In the genomic region with DNA sequence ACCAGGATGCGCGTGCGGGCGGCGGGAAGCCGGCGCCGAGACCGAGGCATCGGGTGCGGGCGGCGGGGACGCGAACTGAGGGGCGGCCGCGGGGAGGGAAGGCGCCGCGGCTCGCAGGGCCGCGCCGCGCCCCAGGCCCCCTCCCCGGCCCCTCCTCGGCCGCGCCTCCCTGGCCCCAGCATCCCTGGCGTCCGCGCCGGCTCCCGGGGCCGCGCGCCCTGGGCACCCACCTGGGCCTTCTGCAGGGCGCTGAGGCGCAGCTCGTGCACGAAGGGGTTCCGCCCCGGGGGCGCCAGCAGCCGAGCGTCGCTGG, we compare ENCODE assay signal across 8 cellular contexts. TPM values are rescaled to one million over a fixed set of nuclear protein-coding genes. Genes with fewer than 3 reads are reported as not detected.
A peak's percentile ranks its signal among the peaks of the same experiment; 100 is the strongest.
DNase-seq lines count a peak whose midpoint lies in the region; ATAC-seq and TF ChIP-seq lines count a peak whose summit lies in the region.

No MANE protein-coding gene starts in this region.

- peak overlapping the region; percentile 81 for H3K4me3 Mint-ChIP-seq in activated T-helper 17 cell treated with anti-CD3 and anti-CD28 coated beads, Interleukin-2, amount 50 U/mL, for 72 hours

- no peaks in the 10 kb centered on the region for H3K27me3 ChIP-seq in BE2C
- H3K27me3 ChIP-seq in tibial artery, result no peaks in the 10 kb centered on the region

- H3K27me3 Mint-ChIP-seq in activated T-helper 17 cell treated with anti-CD3 and anti-CD28 coated beads, Interleukin-2, amount 50 U/mL, for 72 hours, result no peaks in the 10 kb centered on the region

- H3K9me3 ChIP-seq in BE2C (no peaks in the 10 kb centered on the region), iPS-18c (ENCODE audit: control insufficient read depth, insufficient read depth, low read length) (peaks cover 3% of the 10 kb centered on the region), tibial artery (no peaks in the 10 kb centered on the region)

- no peak for DNase-seq in BE2C
- DNase-seq in GM19238 (ENCODE audit: insufficient read length, low spot score), result peak; percentile 54
- peak in 1 of 2 donors; percentile 18 for DNase-seq in tibial artery
- no peak for DNase-seq in COLO829 (ENCODE audit: low spot score)
- no peak for DNase-seq in A172 (ENCODE audit: low spot score)

- peak overlapping the region; percentile 90 to 91 for H3K27ac ChIP-seq in tibial artery

- TF ChIP-seq CTCF in BE2C (IDR thresholded peaks at IDR 0.05; ENCODE audit: low read depth, low read length) (no peak), tibial artery (IDR thresholded peaks at IDR 0.05) (no peak)

- no peaks in the 10 kb centered on the region for H3K9me3 Mint-ChIP-seq in activated T-helper 17 cell treated with anti-CD3 and anti-CD28 coated beads, Interleukin-2, amount 50 U/mL, for 72 hours

- H3K4me1 ChIP-seq in BE2C (no peaks in the 10 kb centered on the region), tibial artery (peaks cover 0 to 26% (median 21%) of the 10 kb centered on the region in 4 donors)

- H3K36me3 Mint-ChIP-seq in activated T-helper 17 cell treated with anti-CD3 and anti-CD28 coated beads, Interleukin-2, amount 50 U/mL, for 72 hours (ENCODE audit: low read depth), result peaks cover 39% of the 10 kb centered on the region

- intact Hi-C loops in tibial artery (cut with DNase I; ENCODE audit: low total_unique reads), result loop anchor here (10.0 kb wide), 1 partner anchor 111 kb away; no protein-coding TSS in a partner anchor

- H3K36me3 ChIP-seq in BE2C, result peaks cover 29% of the 10 kb centered on the region
- H3K36me3 ChIP-seq in tibial artery, result peaks cover 0 to 23% (median 6%) of the 10 kb centered on the region in 3 donors

- ATAC-seq in HG03159 (IDR thresholded peaks at IDR 0.05; ENCODE audit: unreplicated experiment), result peak; percentile 34
- ATAC-seq in activated T-helper 17 cell treated with anti-CD3 and anti-CD28 coated beads, Interleukin-2, amount 50 U/mL, for 72 hours (replicated peaks), result peak; percentile 54

- H3K4me3 ChIP-seq in BE2C (ENCODE audit: low read depth, low read length), result peak overlapping the region; percentile 73
- H3K4me3 ChIP-seq in iPS-18c (ENCODE audit: insufficient read depth, low read depth, low read length), result peak overlapping the region; percentile 88
- peak overlapping the region; percentile 65 to 80 for H3K4me3 ChIP-seq in tibial artery

- peaks cover 13% of the 10 kb centered on the region for H3K4me1 Mint-ChIP-seq in activated T-helper 17 cell treated with anti-CD3 and anti-CD28 coated beads, Interleukin-2, amount 50 U/mL, for 72 hours

- no peak overlapping the region for H3K27ac Mint-ChIP-seq in activated T-helper 17 cell treated with anti-CD3 and anti-CD28 coated beads, Interleukin-2, amount 50 U/mL, for 72 hours

RNA-seq across cellular contexts. Expression of gene LPCAT1, which starts 0.3 kb away (rescaled TPM):
- 28.2 TPM for polyA plus RNA-seq in BE2C (2012; ENCODE audit: insufficient read depth, insufficient read length, low read depth)
- total RNA-seq in activated T-helper 17 cell treated with anti-CD3 and anti-CD28 coated beads, Interleukin-2, amount 50 U/mL, for 72 hours, result 10 to 100 TPM; 38.5 to 62.7 TPM
- 46.1 and 97.1 TPM in 2 replicates for total RNA-seq in A172 (2014; rRNA removed; shearing (Covaris generic))
